Comparison of ENCODE assay signal across 16 cellular contexts in genomic region chr16:84959045-84959576, GRCh38. TPM values are rescaled to one million over a fixed set of nuclear protein-coding genes. Genes with fewer than 3 reads are reported as not detected.
DNase-seq lines count a peak whose midpoint lies in the region; ATAC-seq, FAIRE-seq and TF ChIP-seq lines count a peak whose summit lies in the region.
"Had no signal": no experiment of that assay in that cellular context is flagged by ENCODE, and none has a peak within 500 bp of the region (broad histone marks: within the 10 kb centered on the region; RNA-seq: fewer than 3 reads in every experiment).

No MANE protein-coding gene starts in this region.

- no peak for TF ChIP-seq EP300 in A549 (IDR thresholded peaks at IDR 0.05)

- no peaks in the 10 kb centered on the region for H3K36me3 Mint-ChIP-seq in activated naive CD4-positive, alpha-beta T cell treated with anti-CD3 and anti-CD28 coated beads, Interleukin-2, amount 50 U/mL, for 72 hours
- H3K36me3 Mint-ChIP-seq: CD4-positive, alpha-beta memory T cell had no signal

- peak; percentile 56 to 60 for DNase-seq in A549 (ENCODE audit: low read depth in 1 of 2, low spot score in 1 of 2)
- no peak for DNase-seq in GM12864 (ENCODE audit: low read depth)
- DNase-seq in RKO (ENCODE audit: low spot score) = peak; percentile 30
- DNase-seq in fibroblast of mammary gland (ENCODE audit: low read depth) = no peak
- no peak for DNase-seq in activated naive CD4-positive, alpha-beta T cell treated with anti-CD3 and anti-CD28 coated beads, Interleukin-2, amount 50 U/mL, for 72 hours (ENCODE audit: low spot score in 2 of 2)
- no peak for DNase-seq in central memory CD4-positive, alpha-beta T cell
- DNase-seq: activated CD4-positive, alpha-beta T cell treated with anti-CD3 and anti-CD28 coated beads, Interleukin-2, amount 50 U/mL, for 4 hours; activated gamma-delta T cell treated with Interleukin-2 at 50 U/mL for 16 hours; CD4-positive, alpha-beta memory T cell; NCI-H1417; NCI-H69 had no signal

- H3K9me3 ChIP-seq in A549 = no peaks in the 10 kb centered on the region
- H3K9me3 ChIP-seq: tibial nerve had no signal

- TF ChIP-seq RAD21 in A549 (conservative IDR thresholded peaks at IDR 0.05 in 1 of 2, IDR thresholded peaks at IDR 0.05 in 1 of 2) = peak in 1 of 2 experiments; percentile 23; a peak in 1 of 5 replicates

- no peak overlapping the region for H3K27ac Mint-ChIP-seq in activated naive CD4-positive, alpha-beta T cell treated with anti-CD3 and anti-CD28 coated beads, Interleukin-2, amount 50 U/mL, for 72 hours
- H3K27ac Mint-ChIP-seq: CD4-positive, alpha-beta memory T cell; dendritic cell treated with granulocyte-macrophage colony-stimulating factor and Interleukin-4, amounts not matched to agents 40 ng/mL and 50 ng/mL, for 4 days had no signal

- no peaks in the 10 kb centered on the region for H3K9me3 Mint-ChIP-seq in activated naive CD4-positive, alpha-beta T cell treated with anti-CD3 and anti-CD28 coated beads, Interleukin-2, amount 50 U/mL, for 72 hours
- H3K9me3 Mint-ChIP-seq: dendritic cell treated with granulocyte-macrophage colony-stimulating factor and Interleukin-4, amounts not matched to agents 40 ng/mL and 50 ng/mL, for 4 days had no signal

- no peaks in the 10 kb centered on the region for H3K4me1 ChIP-seq in A549
- H3K4me1 ChIP-seq: tibial nerve had no signal

- peak; percentile 88 to 89 for ATAC-seq in A549
- ATAC-seq in activated naive CD4-positive, alpha-beta T cell treated with anti-CD3 and anti-CD28 coated beads, Interleukin-2, amount 50 U/mL, for 72 hours = no peak
- no peak for ATAC-seq in GM21529 (IDR thresholded peaks at IDR 0.05; ENCODE audit: unreplicated experiment)
- ATAC-seq in GM21526 (IDR thresholded peaks at IDR 0.05; ENCODE audit: low FRiP score, unreplicated experiment) = no peak

- TF ChIP-seq CTCF in A549 (IDR thresholded peaks at IDR 0.05) = peak; percentile 18; the same call in 1 of the 3 replicates
- peak; percentile 28 for TF ChIP-seq CTCF in GM12864 (IDR thresholded peaks at IDR 0.05; ENCODE audit: low read depth, low read length, missing control alignments)
- TF ChIP-seq CTCF in fibroblast of mammary gland (conservative IDR thresholded peaks at IDR 0.05; ENCODE audit: control insufficient read depth, insufficient read depth, low read depth, low read length) = peak; percentile 7

- no peak for TF ChIP-seq POLR2A in A549 (IDR thresholded peaks at IDR 0.05; ENCODE audit: low read length)

- H3K27ac ChIP-seq in A549 = no peak overlapping the region
- H3K27ac ChIP-seq: tibial nerve had no signal

- H3K4me2 ChIP-seq in A549 = no peak overlapping the region

- H3K4me3 ChIP-seq in A549 (no peak overlapping the region), GM12864 (ENCODE audit: low read depth, low read length) (no peak overlapping the region), fibroblast of mammary gland (ENCODE audit: control insufficient read depth, low read depth, low read length) (no peak overlapping the region)
- H3K4me3 ChIP-seq: tibial nerve had no signal

- CTCF ChIA-PET in A549 (lab: Yijun Ruan, JAX) = interaction anchor here (1.2 to 11.2 kb wide), 4 partner anchors 10 to 206 kb away, joined by 3 to 219 read pairs (median 96); no protein-coding TSS in a partner anchor

- POLR2A ChIA-PET in A549 (lab: Yijun Ruan, JAX) = no interaction called here

- FAIRE-seq in A549 (lab: Jason Lieb, UNC) = no peak
- FAIRE-seq: GM12891 had no signal

- WGBS in A549 (ENCODE audit: missing lambda C conversion rate) = 70% methylated on average over 12 of the region's 13 CpGs

TF ChIP-seq in A549, 52 proteins besides CTCF, POLR2A, EP300 and RAD21:
- TF ChIP-seq POLR2AphosphoS2 (conservative IDR thresholded peaks at IDR 0.05; ENCODE audit: low read length) (no peak), REST (IDR thresholded peaks at IDR 0.05) (no peak), RARB (CRISPR knock-in tag; IDR thresholded peaks at IDR 0.05) (no peak), KDM1A (IDR thresholded peaks at IDR 0.05; ENCODE audit: low read depth) (no peak), BHLHE40 (IDR thresholded peaks at IDR 0.05; ENCODE audit: low read depth, low read length) (no peak), SREBF2 (IDR thresholded peaks at IDR 0.05) (no peak), CBX8 (IDR thresholded peaks at IDR 0.05) (no peak), FOSL2 (IDR thresholded peaks at IDR 0.05) (no peak), FOSL2 (CRISPR knock-in tag; IDR thresholded peaks at IDR 0.05) (no peak), JUN (IDR thresholded peaks at IDR 0.05) (no peak), MAZ (IDR thresholded peaks at IDR 0.05; ENCODE audit: borderline replicate concordance, low read depth, low read length) (no peak), SMC3 (IDR thresholded peaks at IDR 0.05) (no peak), USF2 (IDR thresholded peaks at IDR 0.05) (no peak), PHF8 (IDR thresholded peaks at IDR 0.05; ENCODE audit: borderline replicate concordance, low read depth) (no peak)

RNA-seq across cellular contexts. Expression of gene ZDHHC7, which starts 52.2 kb away (rescaled TPM):
- 58.0 and 88.6 TPM in 2 replicates for polyA plus RNA-seq in A549 (2011; rRNA removed)
- 65.9 and 68.3 TPM in 2 replicates for polyA plus RNA-seq in A549 (2012; cell fraction: cytosol; rRNA removed)
- 54.7 and 55.5 TPM in 2 replicates for polyA plus RNA-seq in A549 (2012; cell fraction: nucleus; rRNA removed)
- 39.4 to 43.7 TPM (median 42.3 TPM) in 3 replicates for polyA plus RNA-seq in A549 (2017; fragmentation: RNase III; extraction: RNeasy Plus Mini Kit Qiagen cat#74134 plus additional on column Dnase treatment)
- polyA minus RNA-seq in A549 (2011; rRNA and poly(A)+ RNA removed) = 70.3 and 80.3 TPM in 2 replicates
- 10 to 100 TPM; 24.2 to 24.9 TPM for total RNA-seq in activated naive CD4-positive, alpha-beta T cell treated with anti-CD3 and anti-CD28 coated beads, Interleukin-2, amount 50 U/mL, for 72 hours

Comparison
In these comparisons a context has a peak if more than half of its experiments do, and no peak if none do; other contexts are left out.
1. ATAC-seq: peak in A549 (2 of 2); none in activated naive CD4-positive, alpha-beta T cell treated with anti-CD3 and anti-CD28 coated beads, Interleukin-2, amount 50 U/mL, for 72 hours (0 of 2), GM21529 (single experiment) and GM21526 (single experiment).
2. DNase-seq: peak in A549 (2 of 2) and RKO (single experiment); none in GM12864 (single experiment), fibroblast of mammary gland (single experiment), activated naive CD4-positive, alpha-beta T cell treated with anti-CD3 and anti-CD28 coated beads, Interleukin-2, amount 50 U/mL, for 72 hours (0 of 2) and central memory CD4-positive, alpha-beta T cell (single experiment).
3. Peak in every context shown above with its lines, with median percentiles within 50 percentile points of each other: CTCF ChIP-seq.